In genomic region chr1:29062157-29062942, GRCh38 we compare ENCODE assay signal across 16 cellular contexts.
DNase-seq lines count a peak whose midpoint lies in the region; ATAC-seq lines count a peak whose summit lies in the region.
"Had no signal": no experiment of that assay in that cellular context is flagged by ENCODE, and none has a peak within 500 bp of the region (broad histone marks: within the 10 kb centered on the region; RNA-seq: fewer than 3 reads in every experiment).

No MANE protein-coding gene starts in this region.

- ATAC-seq in activated CD4-positive, CD25-positive, alpha-beta regulatory T cell treated with anti-CD3 and anti-CD28 coated beads, Interleukin-2, amount 50 U/mL, for 24 hours, result peak; percentile 73 to 88
- no peak for ATAC-seq in GM19395 (IDR thresholded peaks at IDR 0.05; ENCODE audit: unreplicated experiment)
- no peak for ATAC-seq in HG03097 (IDR thresholded peaks at IDR 0.05; ENCODE audit: low FRiP score, unreplicated experiment)
- ATAC-seq: A549, gastrocnemius medialis had no signal

- intact Hi-C loops in head of caudate nucleus (cut with DNase I), result no loop called here

- no peak for DNase-seq in activated CD4-positive, CD25-positive, alpha-beta regulatory T cell (lab: John Stamatoyannopoulos, UW)
- peak; percentile 24 to 49 for DNase-seq in activated CD4-positive, alpha-beta T cell treated with anti-CD3 and anti-CD28 coated beads, Interleukin-2, amount 50 U/mL, for 48 hours
- DNase-seq in head of caudate nucleus, result peak in 25 of 42 donors; percentile 8 to 85 (median 45)
- DNase-seq in stimulated activated CD4-positive, alpha-beta T cell treated with anti-CD3 and anti-CD28 coated beads, Interleukin-4, amount 100 ng/mL, for 48 hours (ENCODE audit: low read depth in 2 of 2), result peak; percentile 10 to 26
- no peak for DNase-seq in NCI-H748 treated with DMSO at 0.1 percent for 48 hours (lab: John Stamatoyannopoulos, UW)
- DNase-seq: activated CD4-positive, CD25-positive, alpha-beta regulatory T cell treated with anti-CD3 and anti-CD28 coated beads, Interleukin-2, amount 50 U/mL, for 72 hours; cerebellar nuclear complex; gastrocnemius medialis; Karpas-422; NCI-H1417; NCI-H2227 treated with DMSO at 0.1 percent for 48 hours; spleen had no signal

Comparison
In these comparisons a context has a peak if more than half of its experiments do, and no peak if none do; other contexts are left out.
1. ATAC-seq: peak in activated CD4-positive, CD25-positive, alpha-beta regulatory T cell treated with anti-CD3 and anti-CD28 coated beads, Interleukin-2, amount 50 U/mL, for 24 hours (2 of 2); none in GM19395 (single experiment) and HG03097 (single experiment).
2. DNase-seq: peak in activated CD4-positive, alpha-beta T cell treated with anti-CD3 and anti-CD28 coated beads, Interleukin-2, amount 50 U/mL, for 48 hours (2 of 2), head of caudate nucleus (25 of 42) and stimulated activated CD4-positive, alpha-beta T cell treated with anti-CD3 and anti-CD28 coated beads, Interleukin-4, amount 100 ng/mL, for 48 hours (2 of 2); none in activated CD4-positive, CD25-positive, alpha-beta regulatory T cell (0 of 4) and NCI-H748 treated with DMSO at 0.1 percent for 48 hours (single experiment).